In the genomic region with DNA sequence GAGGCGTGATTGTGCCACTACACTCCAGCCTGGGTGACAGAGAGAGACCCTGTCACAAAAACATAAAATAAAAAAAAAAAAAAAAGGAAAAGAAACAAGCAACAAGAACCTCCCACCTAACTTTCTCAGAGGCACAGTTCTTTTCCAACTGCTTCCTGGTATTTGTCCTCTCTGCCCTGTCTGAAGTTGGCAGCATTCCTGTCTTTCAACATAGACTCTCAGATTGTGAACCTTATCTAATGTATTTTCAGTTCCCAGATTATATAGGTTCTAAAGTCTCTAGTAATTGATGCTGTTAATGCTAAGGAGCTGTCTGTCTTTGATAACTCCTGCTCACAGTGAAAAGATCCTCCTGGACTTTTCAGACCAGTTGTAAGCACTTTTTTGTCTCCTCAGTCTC, we compare ENCODE assay signal across 25 cellular contexts.
"Had no signal": no experiment of that assay in that cellular context is flagged by ENCODE, and none has a peak within 500 bp of the region (broad histone marks: within the 10 kb centered on the region; RNA-seq: fewer than 3 reads in every experiment).

No MANE protein-coding gene starts in this region.

- H3K9ac ChIP-seq: parathyroid adenoma had no signal

- FAIRE-seq: islet of Langerhans, kidney, urothelium cell line had no signal

- H3K27ac ChIP-seq: heart left ventricle, neutrophil, parathyroid adenoma, psoas muscle, right atrium auricular region, skin epidermis, spleen, suprapubic skin, thoracic aorta, tibial artery, upper lobe of right lung had no signal

- H3K9me3 ChIP-seq: neutrophil, right atrium auricular region, spleen, suprapubic skin, thoracic aorta, tibial artery, upper lobe of right lung had no signal

- DNase-seq: heart left ventricle; hypothalamus; immature natural killer cell; kidney; midbrain; naive thymus-derived CD8-positive, alpha-beta T cell; occipital lobe; psoas muscle; spleen; stimulated activated CD4-positive, alpha-beta T cell treated with anti-CD3 and anti-CD28 coated beads, Interleukin-4, amount 100 ng/mL, for 24 hours; stimulated activated naive CD4-positive, alpha-beta T cell; tibial artery; trophoblast cell; upper lobe of right lung had no signal

- H3K79me2 ChIP-seq: parathyroid adenoma had no signal

- H3K27me3 ChIP-seq: heart left ventricle, neutrophil, right atrium auricular region, spleen, suprapubic skin, tibial artery, upper lobe of right lung had no signal

- H3K36me3 ChIP-seq: heart left ventricle, neutrophil, right atrium auricular region, spleen, suprapubic skin, thoracic aorta, tibial artery, upper lobe of right lung had no signal

- H3K4me3 ChIP-seq: heart left ventricle, lung, psoas muscle, right atrium auricular region, skin epidermis, spleen, suprapubic skin, thoracic aorta, tibial artery, upper lobe of right lung had no signal

- ATAC-seq: heart left ventricle; naive thymus-derived CD8-positive, alpha-beta T cell; psoas muscle; sciatic nerve; stimulated activated effector memory CD8-positive, alpha-beta T cell treated with anti-CD3 and anti-CD28 coated beads, Interleukin-12 subunit alpha, Interleukin-12 subunit beta, amount 100 ng/mL, for 72 hours; upper lobe of right lung had no signal

- H3K4me1 ChIP-seq: parathyroid adenoma, psoas muscle, right atrium auricular region, spleen, tibial artery, upper lobe of right lung had no signal

- H2AFZ ChIP-seq: parathyroid adenoma had no signal
